ENCODE assay signal across 22 cellular contexts in genomic region chr19:10166046-10166445, GRCh38. TPM values are rescaled to one million over a fixed set of nuclear protein-coding genes. Genes with fewer than 3 reads are reported as not detected.
DNase-seq lines count a peak whose midpoint lies in the region; ATAC-seq, FAIRE-seq and TF ChIP-seq lines count a peak whose summit lies in the region.
"Had no signal": no experiment of that assay in that cellular context is flagged by ENCODE, and none has a peak within 500 bp of the region (broad histone marks: within the 10 kb centered on the region; RNA-seq: fewer than 3 reads in every experiment).

No MANE protein-coding gene starts in this region.

- no peak for TF ChIP-seq EP300 in GM12878 (IDR thresholded peaks at IDR 0.05; ENCODE audit: borderline replicate concordance in 1 of 2, control insufficient read depth in 1 of 2, low read depth in 2 of 2, low read length in 2 of 2)

- TF ChIP-seq CTCF in GM12878 (IDR thresholded peaks at IDR 0.05 in 2 of 3, conservative IDR thresholded peaks at IDR 0.05 in 1 of 3; ENCODE audit: control insufficient read depth in 2 of 3, extremely low read depth in 1 of 3, insufficient read depth in 1 of 3, low read depth in 3 of 3, low read length in 3 of 3) (no peak), right atrium auricular region (IDR thresholded peaks at IDR 0.05) (no peak), GM10266 (IDR thresholded peaks at IDR 0.05; ENCODE audit: control insufficient read depth, insufficient read depth, low read depth, missing control alignments) (no peak)

- RAD21 ChIA-PET in GM12878 (lab: Charles Lee; ENCODE audit: unreplicated experiment): interaction anchor here (1.1 kb wide), 1 partner anchor 84 kb away, joined by 3 read pairs; no protein-coding TSS in a partner anchor

- 98% methylated on average over 5 of the region's 5 CpGs for WGBS in GM12878 (ENCODE audit: insufficient coverage, insufficient replicate concordance, low lambda C conversion rate, missing lambda C conversion rate)

- no peaks in the 10 kb centered on the region for H3K9me3 ChIP-seq in BLaER1
- H3K9me3 ChIP-seq in GM12878 (replicated peaks; ENCODE audit: control insufficient read depth, insufficient read depth, low read length): no peaks in the 10 kb centered on the region
- no peaks in the 10 kb centered on the region for H3K9me3 ChIP-seq in right atrium auricular region
- H3K9me3 ChIP-seq: A549 had no signal

- TF ChIP-seq RAD21 in GM12878 (IDR thresholded peaks at IDR 0.05; ENCODE audit: insufficient read depth, low read depth, low read length): no peak

- no peak overlapping the region for H2AFZ ChIP-seq in GM12878 (ENCODE audit: control insufficient read depth, low read depth, low read length)
- H2AFZ ChIP-seq: GM23338 had no signal

- H3K27ac ChIP-seq in BLaER1 (no peak overlapping the region), GM12878 (ENCODE audit: control insufficient read depth, insufficient read depth) (no peak overlapping the region), right atrium auricular region (no peak overlapping the region)
- H3K27ac ChIP-seq: 22Rv1, A549, HL-60 had no signal

- intact Hi-C loops in GM12878 (cut with micrococcal nuclease; ENCODE audit: unreplicated experiment): no loop called here

- H3K9ac ChIP-seq in BLaER1 (0 out of 2 replicates have a peak overlapping the region, but pooled peaks have one; percentile 5), GM12878 (ENCODE audit: control insufficient read depth, insufficient read depth, low read length) (no peak overlapping the region)

- H3K79me2 ChIP-seq in GM12878 (ENCODE audit: control insufficient read depth, insufficient read depth, low read length): no peaks in the 10 kb centered on the region

- peak; percentile 26; the same call in 1 of the 2 replicates for TF ChIP-seq POLR2A in GM12878 (IDR thresholded peaks at IDR 0.05; ENCODE audit: low read depth, low read length)

- H3K4me1 ChIP-seq in BLaER1 (peaks cover 30% of the 10 kb centered on the region), GM12878 (ENCODE audit: control insufficient read depth, insufficient read depth, low read length) (peaks cover 5% of the 10 kb centered on the region), right atrium auricular region (no peaks in the 10 kb centered on the region)
- H3K4me1 ChIP-seq: A549 had no signal

- CTCF ChIA-PET in activated CD8-positive, alpha-beta memory T cell treated with anti-CD3 and anti-CD28 coated beads, Interleukin-2, amount 10 ng/mL, durations not matched to agents 7 days and 5 days (lab: Charles Lee): no interaction called here
- CTCF ChIA-PET in GM12878 (lab: Yijun Ruan, JAX): interaction anchor here (0.7 to 3.8 kb wide), 2 partner anchors 53 to 84 kb away, joined by 3 to 16 read pairs; no protein-coding TSS in a partner anchor

- BruUV-seq in GM12878 (replicated peaks; lab: Mats Ljungman, UMichigan): no TSS peak

- H3K9me3 Mint-ChIP-seq in activated CD8-positive, alpha-beta memory T cell treated with anti-CD3 and anti-CD28 coated beads, Interleukin-2, amount 10 ng/mL, durations not matched to agents 7 days and 5 days (ENCODE audit: low read depth): no peaks in the 10 kb centered on the region
- H3K9me3 Mint-ChIP-seq: CD14-positive monocyte; CD8-positive, alpha-beta T cell; GM23338 had no signal

- ATAC-seq in activated CD8-positive, alpha-beta memory T cell treated with anti-CD3 and anti-CD28 coated beads, Interleukin-2, amount 10 ng/mL, durations not matched to agents 7 days and 5 days: no peak
- no peak for ATAC-seq in GM12878
- ATAC-seq: A549; CD8-positive, alpha-beta T cell; GM23338 had no signal

- no peak overlapping the region for H3K4me2 ChIP-seq in BLaER1
- H3K4me2 ChIP-seq in GM12878 (ENCODE audit: control insufficient read depth, insufficient read depth): no peak overlapping the region
- H3K4me2 ChIP-seq: A549, GM23338 had no signal

- H3K36me3 Mint-ChIP-seq in activated CD8-positive, alpha-beta memory T cell treated with anti-CD3 and anti-CD28 coated beads, Interleukin-2, amount 10 ng/mL, durations not matched to agents 7 days and 5 days: peaks cover 62% of the 10 kb centered on the region

- DNase-seq in activated CD8-positive, alpha-beta memory T cell treated with anti-CD3 and anti-CD28 coated beads, Interleukin-2, amount 10 ng/mL, durations not matched to agents 7 days and 5 days: no peak
- no peak for DNase-seq in activated CD8-positive, alpha-beta memory T cell treated with anti-CD3 and anti-CD28 coated beads, Interleukin-2, amount 50 U/mL, for 4 hours
- DNase-seq in GM12878 (ENCODE audit: low read depth, low spot score) (no peak), germinal center (ENCODE audit: low spot score) (peak; percentile 1), right atrium auricular region (ENCODE audit: low spot score) (no peak), GM10266 (ENCODE audit: extremely low spot score) (no peak)
- no peak for DNase-seq in activated CD4-positive, alpha-beta T cell treated with anti-CD3 and anti-CD28 coated beads, Interleukin-2, amount 50 U/mL, for 4 hours
- DNase-seq: AML-193; Calu3; CD8-positive, alpha-beta T cell; DMS79 treated with DMSO at 0.1 percent for 48 hours; GF-D8; HCEC 1CT had no signal

- H3K36me3 ChIP-seq in BLaER1: peaks cover 100% of the 10 kb centered on the region
- H3K36me3 ChIP-seq in GM12878 (ENCODE audit: control insufficient read depth in 2 of 2, insufficient read depth in 2 of 2, low read length in 1 of 2): peaks cover 33 to 35% of the 10 kb centered on the region in 2 experiments
- H3K36me3 ChIP-seq in right atrium auricular region: peaks cover 63% of the 10 kb centered on the region

- H3K4me3 Mint-ChIP-seq in activated CD8-positive, alpha-beta memory T cell treated with anti-CD3 and anti-CD28 coated beads, Interleukin-2, amount 10 ng/mL, durations not matched to agents 7 days and 5 days: no peak overlapping the region
- H3K4me3 Mint-ChIP-seq: CD14-positive monocyte; CD8-positive, alpha-beta T cell; GM23338 had no signal

- H3K27me3 ChIP-seq in BLaER1: no peaks in the 10 kb centered on the region
- H3K27me3 ChIP-seq in GM12878 (replicated peaks in 1 of 2; ENCODE audit: control insufficient read depth in 2 of 2, insufficient read depth in 2 of 2, low read length in 1 of 2): no peaks in the 10 kb centered on the region
- H3K27me3 ChIP-seq in right atrium auricular region: no peaks in the 10 kb centered on the region

- H3K27ac Mint-ChIP-seq in activated CD8-positive, alpha-beta memory T cell treated with anti-CD3 and anti-CD28 coated beads, Interleukin-2, amount 10 ng/mL, durations not matched to agents 7 days and 5 days: peak overlapping the region; percentile 21
- H3K27ac Mint-ChIP-seq: CD8-positive, alpha-beta T cell; GM23338 had no signal

- H3K4me3 ChIP-seq in BLaER1 (no peak overlapping the region), GM12878 (no peak overlapping the region), right atrium auricular region (no peak overlapping the region)
- H3K4me3 ChIP-seq: A549, GM23338 had no signal

- FAIRE-seq in GM12878 (lab: Jason Lieb, UNC): no peak
- FAIRE-seq: A549, GM12891, GM18507, H54 had no signal

- peaks cover 19% of the 10 kb centered on the region for H3K4me1 Mint-ChIP-seq in activated CD8-positive, alpha-beta memory T cell treated with anti-CD3 and anti-CD28 coated beads, Interleukin-2, amount 10 ng/mL, durations not matched to agents 7 days and 5 days
- H3K4me1 Mint-ChIP-seq: CD14-positive monocyte, GM23338 had no signal

- SMC1A ChIA-PET in GM12878 (lab: Charles Lee; ENCODE audit: uncharacterized antibody, unreplicated experiment): no interaction called here

- POLR2A ChIA-PET in GM12878 (lab: Charles Lee): no interaction called here

- H4K20me1 ChIP-seq in BLaER1 (peaks cover 66% of the 10 kb centered on the region), GM12878 (ENCODE audit: control insufficient read depth, insufficient read depth) (no peaks in the 10 kb centered on the region)

- in situ Hi-C loops in GM12878 (cut with MboI): no loop called here

- no peaks in the 10 kb centered on the region for H3K27me3 Mint-ChIP-seq in activated CD8-positive, alpha-beta memory T cell treated with anti-CD3 and anti-CD28 coated beads, Interleukin-2, amount 10 ng/mL, durations not matched to agents 7 days and 5 days

RNA-seq across cellular contexts. Expression of gene DNMT1, which starts 28.7 kb away (rescaled TPM):
- 100 to 1,000 TPM; 433 to 500 TPM for total RNA-seq in activated CD8-positive, alpha-beta memory T cell treated with anti-CD3 and anti-CD28 coated beads, Interleukin-2, amount 10 ng/mL, durations not matched to agents 7 days and 5 days
- 263 and 295 TPM in 2 replicates for total RNA-seq in GM12878 (2013; cell fraction: nucleolus; rRNA removed)
- total RNA-seq in GM12878 (2014; rRNA removed) (87.7 and 114 TPM in 2 replicates), GM12878 (2014; rRNA removed; fragmentation: Illumina TruSeq; extraction: Trizol) (67.2 and 70.0 TPM in 2 replicates), GM12878 (2021) (221 and 238 TPM in 2 replicates), right atrium auricular region (10 to 100 TPM; 17.2 to 27.7 TPM)
- 71.5 TPM for polyA plus RNA-seq in GM12878 (2011; ENCODE audit: low read depth)
- polyA plus RNA-seq in GM12878 (2011; rRNA removed) (100 and 130 TPM in 2 replicates), GM12878 (2014; fragmentation: Illumina TruSeq; extraction: Trizol) (132 and 137 TPM in 2 replicates), GM12878 (2014; fragmentation: Nextera tagmentation; extraction: Ambion mirVana) (100 to 1,000 TPM; 128 to 149 TPM), GM12878 (2014; rRNA removed) (107 and 126 TPM in 2 replicates), GM12878 (2016; fragmentation: Nextera tagmentation; extraction: Ambion mirVana) (100 to 1,000 TPM; 280 to 290 TPM)
- 75.3 and 81.4 TPM in 2 replicates for polyA plus RNA-seq in GM12878 (2011; cell fraction: cytosol; rRNA removed)
- 356 and 514 TPM in 2 replicates for polyA plus RNA-seq in GM12878 (2011; cell fraction: nucleus; rRNA removed)
- polyA plus RNA-seq in GM12878 (2012): 113 and 151 TPM in 2 replicates
- 105 and 125 TPM in 2 replicates for polyA minus RNA-seq in GM12878 (2011; rRNA and poly(A)+ RNA removed)
- 67.9 and 73.8 TPM in 2 replicates for polyA minus RNA-seq in GM12878 (2011; cell fraction: cytosol; rRNA and poly(A)+ RNA removed)
- polyA minus RNA-seq in GM12878 (2011; cell fraction: nucleus; rRNA and poly(A)+ RNA removed): 91.4 and 160 TPM in 2 replicates

RNA-seq across cellular contexts. Expression of gene EIF3G, which starts 46.3 kb away (rescaled TPM):
- total RNA-seq in activated CD8-positive, alpha-beta memory T cell treated with anti-CD3 and anti-CD28 coated beads, Interleukin-2, amount 10 ng/mL, durations not matched to agents 7 days and 5 days: 100 to 1,000 TPM; 216 to 256 TPM
- total RNA-seq in GM12878 (2013; cell fraction: nucleolus; rRNA removed): 95.9 and 98.0 TPM in 2 replicates
- total RNA-seq in GM12878 (2014; rRNA removed) (356 and 362 TPM in 2 replicates), GM12878 (2014; rRNA removed; fragmentation: Illumina TruSeq; extraction: Trizol) (187 and 220 TPM in 2 replicates), GM12878 (2021) (303 and 318 TPM in 2 replicates), right atrium auricular region (100 to 1,000 TPM; 163 to 240 TPM)
- polyA plus RNA-seq in GM12878 (2011; ENCODE audit: low read depth): 79.2 TPM
- polyA plus RNA-seq in GM12878 (2011; rRNA removed) (101 and 119 TPM in 2 replicates), GM12878 (2014; fragmentation: Illumina TruSeq; extraction: Trizol) (132 and 219 TPM in 2 replicates), GM12878 (2014; fragmentation: Nextera tagmentation; extraction: Ambion mirVana) (10 to 100 TPM; 28.0 to 48.5 TPM), GM12878 (2014; rRNA removed) (284 and 299 TPM in 2 replicates), GM12878 (2016; fragmentation: Nextera tagmentation; extraction: Ambion mirVana) (100 to 1,000 TPM; 201 to 225 TPM)
- 166 and 220 TPM in 2 replicates for polyA plus RNA-seq in GM12878 (2011; cell fraction: cytosol; rRNA removed)
- polyA plus RNA-seq in GM12878 (2011; cell fraction: nucleus; rRNA removed): 377 and 479 TPM in 2 replicates
- polyA plus RNA-seq in GM12878 (2012): 208 and 240 TPM in 2 replicates
- 45.5 and 84.7 TPM in 2 replicates for polyA minus RNA-seq in GM12878 (2011; rRNA and poly(A)+ RNA removed)
- 47.4 and 49.3 TPM in 2 replicates for polyA minus RNA-seq in GM12878 (2011; cell fraction: cytosol; rRNA and poly(A)+ RNA removed)
- polyA minus RNA-seq in GM12878 (2011; cell fraction: nucleus; rRNA and poly(A)+ RNA removed): 61.5 and 116 TPM in 2 replicates

RNA-seq across cellular contexts. Expression of gene P2RY11, which starts 54.6 kb away (rescaled TPM):
- 10 to 100 TPM; 36.0 to 43.7 TPM for total RNA-seq in activated CD8-positive, alpha-beta memory T cell treated with anti-CD3 and anti-CD28 coated beads, Interleukin-2, amount 10 ng/mL, durations not matched to agents 7 days and 5 days
- 57.8 and 61.7 TPM in 2 replicates for total RNA-seq in GM12878 (2013; cell fraction: nucleolus; rRNA removed)
- total RNA-seq in GM12878 (2014; rRNA removed) (11.4 and 17.4 TPM in 2 replicates), GM12878 (2014; rRNA removed; fragmentation: Illumina TruSeq; extraction: Trizol) (7.4 and 8.2 TPM in 2 replicates), GM12878 (2021) (42.0 and 46.5 TPM in 2 replicates), right atrium auricular region (1 to 10 TPM in 1 of 2 donors, under 1 TPM in 1; 0.30 to 3.9 TPM)
- 5.0 TPM for polyA plus RNA-seq in GM12878 (2011; ENCODE audit: low read depth)
- polyA plus RNA-seq in GM12878 (2011; rRNA removed) (12.5 and 26.5 TPM in 2 replicates), GM12878 (2014; fragmentation: Illumina TruSeq; extraction: Trizol) (1.2 and 4.9 TPM in 2 replicates), GM12878 (2014; fragmentation: Nextera tagmentation; extraction: Ambion mirVana) (under 1 TPM; 0.14 to 0.57 TPM), GM12878 (2014; rRNA removed) (32.5 and 39.0 TPM in 2 replicates), GM12878 (2016; fragmentation: Nextera tagmentation; extraction: Ambion mirVana) (1 to 10 TPM; 6.7 to 7.0 TPM)
- polyA plus RNA-seq in GM12878 (2011; cell fraction: cytosol; rRNA removed): 44.1 and 69.0 TPM in 2 replicates
- polyA plus RNA-seq in GM12878 (2011; cell fraction: nucleus; rRNA removed): 81.5 and 114 TPM in 2 replicates
- 28.3 and 37.9 TPM in 2 replicates for polyA plus RNA-seq in GM12878 (2012)
- polyA minus RNA-seq in GM12878 (2011; rRNA and poly(A)+ RNA removed): 16.9 and 49.7 TPM in 2 replicates
- polyA minus RNA-seq in GM12878 (2011; cell fraction: cytosol; rRNA and poly(A)+ RNA removed): 22.1 and 26.3 TPM in 2 replicates
- polyA minus RNA-seq in GM12878 (2011; cell fraction: nucleus; rRNA and poly(A)+ RNA removed): 8.6 and 28.3 TPM in 2 replicates

RNA-seq across cellular contexts. Expression of gene PPAN, which starts 59.9 kb away (rescaled TPM):
- total RNA-seq in activated CD8-positive, alpha-beta memory T cell treated with anti-CD3 and anti-CD28 coated beads, Interleukin-2, amount 10 ng/mL, durations not matched to agents 7 days and 5 days: 100 to 1,000 TPM in 1 of 2 experiments, 10 to 100 TPM in 1; 98.5 to 115 TPM
- 135 and 145 TPM in 2 replicates for total RNA-seq in GM12878 (2013; cell fraction: nucleolus; rRNA removed)
- total RNA-seq in GM12878 (2014; rRNA removed): 96.5 and 123 TPM in 2 replicates
- 67.6 and 68.9 TPM in 2 replicates for total RNA-seq in GM12878 (2014; rRNA removed; fragmentation: Illumina TruSeq; extraction: Trizol)
- 147 and 165 TPM in 2 replicates for total RNA-seq in GM12878 (2021)
- polyA plus RNA-seq in GM12878 (2011; ENCODE audit: low read depth): 26.9 TPM
- polyA plus RNA-seq in GM12878 (2011; rRNA removed): 40.1 and 92.2 TPM in 2 replicates
- 92.2 and 132 TPM in 2 replicates for polyA plus RNA-seq in GM12878 (2011; cell fraction: cytosol; rRNA removed)
- 173 and 212 TPM in 2 replicates for polyA plus RNA-seq in GM12878 (2011; cell fraction: nucleus; rRNA removed)
- 78.6 and 81.6 TPM in 2 replicates for polyA plus RNA-seq in GM12878 (2012)
- 20.3 and 65.0 TPM in 2 replicates for polyA plus RNA-seq in GM12878 (2014; fragmentation: Illumina TruSeq; extraction: Trizol)
- polyA plus RNA-seq in GM12878 (2014; fragmentation: Nextera tagmentation; extraction: Ambion mirVana): 1 to 10 TPM; 2.1 to 7.6 TPM
- polyA plus RNA-seq in GM12878 (2014; rRNA removed): 149 and 196 TPM in 2 replicates
- 100 to 1,000 TPM; 163 to 171 TPM for polyA plus RNA-seq in GM12878 (2016; fragmentation: Nextera tagmentation; extraction: Ambion mirVana)
- 113 and 176 TPM in 2 replicates for polyA minus RNA-seq in GM12878 (2011; rRNA and poly(A)+ RNA removed)
- polyA minus RNA-seq in GM12878 (2011; cell fraction: cytosol; rRNA and poly(A)+ RNA removed): 70.0 and 73.4 TPM in 2 replicates
- 69.6 and 130 TPM in 2 replicates for polyA minus RNA-seq in GM12878 (2011; cell fraction: nucleus; rRNA and poly(A)+ RNA removed)
- 10 to 100 TPM; 12.7 to 23.2 TPM for total RNA-seq in right atrium auricular region
